Comparison of ENCODE assay signal across 1 cellular context in genomic region chr2:27178469-27178868, GRCh38.
TF ChIP-seq lines count a peak whose summit lies in the region.

No MANE protein-coding gene starts in this region.

TF ChIP-seq in HepG2, 621 proteins besides CTCF, POLR2A, EP300 and RAD21:
- no peak for TF ChIP-seq SIN3A (IDR thresholded peaks at IDR 0.05; ENCODE audit: borderline replicate concordance, low read depth, low read length)
- peak; percentile 95 for TF ChIP-seq ZNF770 (CRISPR knock-in tag; IDR thresholded peaks at IDR 0.05)
- TF ChIP-seq ZNF816 (CRISPR knock-in tag; IDR thresholded peaks at IDR 0.05; ENCODE audit: borderline replicate concordance): peak; percentile 55; the same call in 1 of the 2 replicates
TF ChIP-seq in HepG2: peak in this region for 2.
